9 cellular contexts compared by ENCODE assay signal in genomic region chr1:108831225-108831624, GRCh38. TPM values are rescaled to one million over a fixed set of nuclear protein-coding genes. Genes with fewer than 3 reads are reported as not detected.
DNase-seq lines count a peak whose midpoint lies in the region; ATAC-seq and TF ChIP-seq lines count a peak whose summit lies in the region.
"Had no signal": no experiment of that assay in that cellular context is flagged by ENCODE, and none has a peak within 500 bp of the region (broad histone marks: within the 10 kb centered on the region; RNA-seq: fewer than 3 reads in every experiment).

No MANE protein-coding gene starts in this region.

- DNase-seq in AG04450 (ENCODE audit: low read depth, low spot score) (no peak), NCI-H460 (ENCODE audit: extremely low read depth, low read depth) (peak; percentile 41), endothelial cell (ENCODE audit: low spot score) (no peak), myocyte (ENCODE audit: low read depth) (peak; percentile 74), GOT3 (lab: John Stamatoyannopoulos, UW) (no peak), SKM-1 treated with dmso at 0.1 percent for 144 hours (lab: John Stamatoyannopoulos, UW; ENCODE audit: unreplicated experiment) (no peak)
- no peak for DNase-seq in naive thymus-derived CD8-positive, alpha-beta T cell
- DNase-seq: activated CD4-positive, alpha-beta T cell treated with anti-CD3 and anti-CD28 coated beads, Interleukin-2, amount 10 ng/mL, durations not matched to agents 24 days and 14 days had no signal

- CTCF ChIA-PET in AG04450 (lab: Charles Lee), result interaction anchor here (0.6 to 6.5 kb wide), 4 partner anchors 9 to 139 kb away, joined by 3 to 211 read pairs (median 3); partner anchors contain the start of gene PRPF38B

- H3K4me1 Mint-ChIP-seq in endothelial cell (ENCODE audit: unreplicated experiment), result peaks cover 17% of the 10 kb centered on the region
- H3K4me1 Mint-ChIP-seq in naive thymus-derived CD8-positive, alpha-beta T cell, result peaks cover 0 to 5% (median 2%) of the 10 kb centered on the region in 4 donors

- no peaks in the 10 kb centered on the region for H3K27me3 ChIP-seq in AG04450 (ENCODE audit: control insufficient read depth, insufficient read depth, low read length)

- no peaks in the 10 kb centered on the region for H3K9me3 Mint-ChIP-seq in endothelial cell (ENCODE audit: unreplicated experiment)
- H3K9me3 Mint-ChIP-seq in naive thymus-derived CD8-positive, alpha-beta T cell, result no peaks in the 10 kb centered on the region
- H3K9me3 Mint-ChIP-seq: activated CD4-positive, alpha-beta T cell treated with anti-CD3 and anti-CD28 coated beads, Interleukin-2, amount 10 ng/mL, durations not matched to agents 24 days and 14 days had no signal

- no peak overlapping the region for H3K4me3 Mint-ChIP-seq in endothelial cell (ENCODE audit: unreplicated experiment)
- no peak overlapping the region for H3K4me3 Mint-ChIP-seq in naive thymus-derived CD8-positive, alpha-beta T cell
- H3K4me3 Mint-ChIP-seq: activated CD4-positive, alpha-beta T cell treated with anti-CD3 and anti-CD28 coated beads, Interleukin-2, amount 10 ng/mL, durations not matched to agents 24 days and 14 days had no signal

- H3K27ac ChIP-seq in AG04450 (ENCODE audit: low read depth, low read length), result peak overlapping the region; percentile 96

- peaks cover 4% of the 10 kb centered on the region for H3K27me3 Mint-ChIP-seq in endothelial cell (ENCODE audit: unreplicated experiment)
- H3K27me3 Mint-ChIP-seq in naive thymus-derived CD8-positive, alpha-beta T cell, result peaks cover 0 to 3% (median 0%) of the 10 kb centered on the region in 5 donors

- no peaks in the 10 kb centered on the region for H3K36me3 Mint-ChIP-seq in endothelial cell (ENCODE audit: low read depth, unreplicated experiment)
- H3K36me3 Mint-ChIP-seq in naive thymus-derived CD8-positive, alpha-beta T cell, result no peaks in the 10 kb centered on the region

- POLR2A ChIA-PET in AG04450 (lab: Yijun Ruan, JAX), result interaction anchor here (0.7 to 1.4 kb wide), 4 partner anchors 9 to 47 kb away, joined by 3 to 11 read pairs (median 4); partner anchors contain the start of gene GPSM2
- POLR2A ChIA-PET in naive thymus-derived CD8-positive, alpha-beta T cell (lab: Charles Lee), result no interaction called here

- no peak for TF ChIP-seq CTCF in AG04450 (IDR thresholded peaks at IDR 0.05; ENCODE audit: low read depth, low read length)
- TF ChIP-seq CTCF in endothelial cell (IDR thresholded peaks at IDR 0.05; ENCODE audit: unreplicated experiment), result no peak

- peak overlapping the region; percentile 42 for H3K27ac Mint-ChIP-seq in endothelial cell (ENCODE audit: unreplicated experiment)
- no peak overlapping the region for H3K27ac Mint-ChIP-seq in naive thymus-derived CD8-positive, alpha-beta T cell
- H3K27ac Mint-ChIP-seq: activated CD4-positive, alpha-beta T cell treated with anti-CD3 and anti-CD28 coated beads, Interleukin-2, amount 10 ng/mL, durations not matched to agents 24 days and 14 days had no signal

- no peaks in the 10 kb centered on the region for H3K9me3 ChIP-seq in AG04450 (ENCODE audit: control insufficient read depth, insufficient read depth, low read length)

- peak overlapping the region; percentile 31 for H3K4me3 ChIP-seq in AG04450 (ENCODE audit: low read depth, low read length)

- ATAC-seq in naive thymus-derived CD8-positive, alpha-beta T cell, result no peak
- ATAC-seq in HG02642 (IDR thresholded peaks at IDR 0.05; ENCODE audit: poor library complexity, unreplicated experiment), result no peak

RNA-seq across cellular contexts. Expression of gene AKNAD1, which starts 25.7 kb away (rescaled TPM):
- polyA plus RNA-seq in AG04450 (2011; rRNA removed), result 0.45 and 0.86 TPM in 2 replicates
- polyA minus RNA-seq in AG04450 (2011; rRNA and poly(A)+ RNA removed), result 0.18 and 0.26 TPM in 2 replicates
- 0.75 and 1.5 TPM in 2 replicates for total RNA-seq in NCI-H460 (2014; rRNA removed; shearing (Covaris generic))
- polyA plus RNA-seq in NCI-H460 (2014; cell fraction: nucleus; rRNA removed), result 0.06 TPM in 1 of 2 replicates, not detected in the other
- total RNA-seq in endothelial cell (ENCODE audit: unreplicated experiment) (not detected), myocyte (0.31 and 1.8 TPM in 2 replicates)
- polyA plus RNA-seq in myocyte (2012), result 0.44 TPM
- total RNA-seq in naive thymus-derived CD8-positive, alpha-beta T cell, result not detected
- polyA plus RNA-seq in naive thymus-derived CD8-positive, alpha-beta T cell, result not detected
- total RNA-seq: activated CD4-positive, alpha-beta T cell treated with anti-CD3 and anti-CD28 coated beads, Interleukin-2, amount 10 ng/mL, durations not matched to agents 24 days and 14 days had no signal

RNA-seq across cellular contexts. Expression of gene GPSM2, which starts 45.6 kb away (rescaled TPM):
- polyA plus RNA-seq in AG04450 (2011; rRNA removed), result 10.0 and 14.3 TPM in 2 replicates
- polyA minus RNA-seq in AG04450 (2011; rRNA and poly(A)+ RNA removed), result 8.6 and 12.3 TPM in 2 replicates
- 31.0 and 35.3 TPM in 2 replicates for total RNA-seq in NCI-H460 (2014; rRNA removed; shearing (Covaris generic))
- 14.6 and 27.0 TPM in 2 replicates for polyA plus RNA-seq in NCI-H460 (2014; cell fraction: nucleus; rRNA removed)
- total RNA-seq in endothelial cell (ENCODE audit: unreplicated experiment), result 12.9 TPM
- total RNA-seq in myocyte, result 103 and 146 TPM in 2 replicates
- 7.7 TPM for polyA plus RNA-seq in myocyte (2012)
- total RNA-seq in naive thymus-derived CD8-positive, alpha-beta T cell, result 1 to 10 TPM in 1 of 2 experiments, under 1 TPM in 1; 0.88 to 2.3 TPM
- polyA plus RNA-seq in naive thymus-derived CD8-positive, alpha-beta T cell, result under 1 TPM; 0.33 to 0.59 (median 0.58) TPM

Comparison
In these comparisons a context has a peak if more than half of its experiments do, and no peak if none do; other contexts are left out.
1. DNase-seq: peak in NCI-H460 (single experiment) and myocyte (single experiment); none in AG04450 (single experiment), endothelial cell (single experiment), GOT3 (single experiment), naive thymus-derived CD8-positive, alpha-beta T cell (0 of 10) and SKM-1 treated with dmso at 0.1 percent for 144 hours (single experiment).